In genomic region chr4:80017125-80017854, GRCh38 we compare ENCODE assay signal across 8 cellular contexts. TPM values are rescaled to one million over a fixed set of nuclear protein-coding genes. Genes with fewer than 3 reads are reported as not detected.
A peak's percentile ranks its signal among the peaks of the same experiment; 100 is the strongest.
DNase-seq lines count a peak whose midpoint lies in the region; ATAC-seq and TF ChIP-seq lines count a peak whose summit lies in the region.

No MANE protein-coding gene starts in this region.

- TF ChIP-seq CTCF in cardiac muscle cell (IDR thresholded peaks at IDR 0.05; ENCODE audit: low read depth, low read length), result no peak
- TF ChIP-seq CTCF in MM.1S (IDR thresholded peaks at IDR 0.05; ENCODE audit: low read length), result no peak

- H3K9me2 ChIP-seq in MM.1S (replicated peaks; ENCODE audit: insufficient read depth, low read length), result no peaks in the 10 kb centered on the region

- H3K36me3 ChIP-seq in cardiac muscle cell, result peaks cover 35% of the 10 kb centered on the region
- no peaks in the 10 kb centered on the region for H3K36me3 ChIP-seq in MM.1S (replicated peaks; ENCODE audit: insufficient read depth, low read length)
- H3K36me3 ChIP-seq in effector memory CD4-positive, alpha-beta T cell (ENCODE audit: control insufficient read depth, insufficient read depth, low read length), result peaks cover 14% of the 10 kb centered on the region

- H3F3A ChIP-seq in MM.1S (ENCODE audit: insufficient read depth, low read length), result peaks cover 9% of the 10 kb centered on the region; the same call in 1 of the 2 replicates

- no peaks in the 10 kb centered on the region for H3K9me3 ChIP-seq in cardiac muscle cell (ENCODE audit: low read depth)
- no peaks in the 10 kb centered on the region for H3K9me3 ChIP-seq in MM.1S (replicated peaks; ENCODE audit: insufficient read depth, low read length)
- H3K9me3 ChIP-seq in effector memory CD4-positive, alpha-beta T cell (ENCODE audit: control insufficient read depth, low read length), result no peaks in the 10 kb centered on the region

- intact Hi-C loops in cardiac septum (cut with DNase I), result no loop called here

- DNase-seq in cardiac muscle cell (ENCODE audit: low read depth in 1 of 2, low spot score in 1 of 2) (peak; percentile 5 to 85), cardiac septum (ENCODE audit: low spot score) (no peak), MM.1S (peak; percentile 80), erythroblast (lab: John Stamatoyannopoulos, UW) (no peak)
- no peak for DNase-seq in effector memory CD4-positive, alpha-beta T cell
- no peak for DNase-seq in activated CD8-positive, alpha-beta memory T cell treated with anti-CD3 and anti-CD28 coated beads, Interleukin-2, amount 50 U/mL, for 48 hours
- DNase-seq in activated naive CD4-positive, alpha-beta T cell (lab: John Stamatoyannopoulos, UW), result no peak

- peak overlapping the region; percentile 3; the same call in 1 of the 2 replicates for H3K9ac ChIP-seq in MM.1S (ENCODE audit: low read length)

- H3K27me3 ChIP-seq in cardiac muscle cell (no peaks in the 10 kb centered on the region), MM.1S (replicated peaks; ENCODE audit: insufficient read depth, low read length) (no peaks in the 10 kb centered on the region)
- H3K27me3 ChIP-seq in effector memory CD4-positive, alpha-beta T cell (replicated peaks; ENCODE audit: control insufficient read depth, insufficient read depth, low read length, poor library complexity, severe bottlenecking), result no peaks in the 10 kb centered on the region

- no peak overlapping the region for H3K4me3 ChIP-seq in cardiac muscle cell
- H3K4me3 ChIP-seq in MM.1S (ENCODE audit: low read length), result peak overlapping the region; percentile 35; the same call in 1 of the 2 replicates
- peak overlapping the region; percentile 10 for H3K4me3 ChIP-seq in effector memory CD4-positive, alpha-beta T cell (ENCODE audit: insufficient read depth, low read depth, low read length, poor library complexity, severe bottlenecking)

- no peaks in the 10 kb centered on the region for H3K79me2 ChIP-seq in MM.1S (ENCODE audit: low read length)

- no peak overlapping the region for H2AFZ ChIP-seq in MM.1S (ENCODE audit: low read length)

- H3K4me1 ChIP-seq in cardiac muscle cell (ENCODE audit: low read depth) (no peaks in the 10 kb centered on the region), MM.1S (ENCODE audit: low read length) (peaks cover 15% of the 10 kb centered on the region)
- peaks cover 17% of the 10 kb centered on the region for H3K4me1 ChIP-seq in effector memory CD4-positive, alpha-beta T cell (ENCODE audit: control insufficient read depth, insufficient read depth, low read length, poor library complexity, severe bottlenecking)

- TF ChIP-seq POLR2A in erythroblast (IDR thresholded peaks at IDR 0.05; ENCODE audit: low read length), result no peak

- no peak for ATAC-seq in HG02623 (IDR thresholded peaks at IDR 0.05; ENCODE audit: unreplicated experiment)

- no peaks in the 10 kb centered on the region for H4K20me1 ChIP-seq in MM.1S (ENCODE audit: insufficient read depth, low read length)

- peak overlapping the region; percentile 11 for H3K27ac ChIP-seq in cardiac muscle cell
- H3K27ac ChIP-seq in MM.1S (ENCODE audit: low read length), result peak overlapping the region; percentile 39; the same call in 1 of the 2 replicates
- peak overlapping the region; percentile 42 for H3K27ac ChIP-seq in effector memory CD4-positive, alpha-beta T cell (ENCODE audit: insufficient read depth, low read length, poor library complexity, severe bottlenecking)

- peak overlapping the region; percentile 61 for H3K4me2 ChIP-seq in MM.1S (ENCODE audit: low read depth, low read length)

RNA-seq across cellular contexts. Expression of gene ANTXR2, which starts 55.7 kb away (rescaled TPM):
- 66.7 and 70.6 TPM in 2 replicates for total RNA-seq in cardiac muscle cell
- 79.6 and 101 TPM in 2 replicates for polyA plus RNA-seq in cardiac muscle cell
- total RNA-seq in cardiac septum, result 54.6 TPM

Comparison
In these comparisons a context has a peak if more than half of its experiments do, and no peak if none do; other contexts are left out.
1. DNase-seq: peak in cardiac muscle cell (2 of 2) and MM.1S (single experiment); none in cardiac septum (single experiment), effector memory CD4-positive, alpha-beta T cell (0 of 3), activated CD8-positive, alpha-beta memory T cell treated with anti-CD3 and anti-CD28 coated beads, Interleukin-2, amount 50 U/mL, for 48 hours (single experiment), erythroblast (0 of 2) and activated naive CD4-positive, alpha-beta T cell (0 of 4).
2. Peak in every context shown above with its lines, with median percentiles within 50 percentile points of each other: H3K27ac ChIP-seq.